8 cellular contexts compared by ENCODE assay signal in genomic region chr2:200964498-200964897, GRCh38. TPM values are rescaled to one million over a fixed set of nuclear protein-coding genes. Genes with fewer than 3 reads are reported as not detected.
DNase-seq lines count a peak whose midpoint lies in the region; ATAC-seq, FAIRE-seq and TF ChIP-seq lines count a peak whose summit lies in the region.

No MANE protein-coding gene starts in this region.

- H3K27me3 ChIP-seq in A673 (replicated peaks; ENCODE audit: insufficient read depth, low read depth, low read length, poor library complexity) (no peaks in the 10 kb centered on the region), GM12878 (replicated peaks in 1 of 2; ENCODE audit: control insufficient read depth in 2 of 2, insufficient read depth in 2 of 2, low read length in 1 of 2) (no peaks in the 10 kb centered on the region), mononuclear cell (ENCODE audit: insufficient read depth, low read length) (no peaks in the 10 kb centered on the region)

- H4K20me1 ChIP-seq in GM12878 (ENCODE audit: control insufficient read depth, insufficient read depth): no peaks in the 10 kb centered on the region

- H3K27ac ChIP-seq in A673 (ENCODE audit: low read depth, low read length, poor library complexity, severe bottlenecking) (peak overlapping the region; percentile 75), GM12878 (ENCODE audit: control insufficient read depth, insufficient read depth) (peak overlapping the region; percentile 67; the same call in 1 of the 2 replicates)

- TF ChIP-seq RAD21 in GM12878 (IDR thresholded peaks at IDR 0.05; ENCODE audit: insufficient read depth, low read depth, low read length): no peak

- H3K4me3 ChIP-seq in A673 (ENCODE audit: low read depth, low read length, poor library complexity, severe bottlenecking): peak overlapping the region; percentile 76
- H3K4me3 ChIP-seq in HFF-Myc (replicated peaks; ENCODE audit: low read depth, low read length): peak overlapping the region; percentile 92
- peak overlapping the region; percentile 99 for H3K4me3 ChIP-seq in GM12878
- H3K4me3 ChIP-seq in mononuclear cell (ENCODE audit: low read length): peak overlapping the region; percentile 61

- no peak for TF ChIP-seq EP300 in GM12878 (IDR thresholded peaks at IDR 0.05; ENCODE audit: borderline replicate concordance in 1 of 2, control insufficient read depth in 1 of 2, low read depth in 2 of 2, low read length in 2 of 2)

- intact Hi-C loops in A673 (cut with micrococcal nuclease; ENCODE audit: unreplicated experiment) (loop anchor here (5.0 kb wide), 1 partner anchor 193 kb away; no protein-coding TSS in a partner anchor), GM12878 (cut with micrococcal nuclease; ENCODE audit: unreplicated experiment) (loop anchor here (5.0 kb wide), 3 partner anchors 153 to 268 kb away; partner anchors contain the start of gene CFLAR), posterior cingulate gyrus (cut with DNase I) (loop anchor here (5.0 kb wide), 1 partner anchor 103 kb away; no protein-coding TSS in a partner anchor)

- H3K36me3 ChIP-seq in A673 (ENCODE audit: insufficient read depth, low read length, poor library complexity, severe bottlenecking) (no peaks in the 10 kb centered on the region), GM12878 (ENCODE audit: control insufficient read depth in 2 of 2, insufficient read depth in 2 of 2, low read length in 1 of 2) (no peaks in the 10 kb centered on the region)

- in situ Hi-C loops in GM12878 (cut with MboI): no loop called here

- POLR2A ChIA-PET in A673 (lab: Charles Lee; ENCODE audit: low non-redundant PET): no interaction called here
- POLR2A ChIA-PET in GM12878 (lab: Charles Lee): interaction anchor here (0.6 to 2.4 kb wide), 10 partner anchors 12 to 177 kb away, joined by 3 to 7 read pairs (median 6); partner anchors contain the start of genes CFLAR, NIF3L1 and PPIL3

- BruUV-seq in A673 (replicated peaks; lab: Mats Ljungman, UMichigan) (TSS peak; percentile 87), GM12878 (replicated peaks; lab: Mats Ljungman, UMichigan) (TSS peak; percentile 86)

- peaks cover 46% of the 10 kb centered on the region for H3K79me2 ChIP-seq in GM12878 (ENCODE audit: control insufficient read depth, insufficient read depth, low read length)

- peak overlapping the region; percentile 94 for H3K4me2 ChIP-seq in GM12878 (ENCODE audit: control insufficient read depth, insufficient read depth)

- no peak for DNase-seq in A673 (ENCODE audit: low spot score)
- DNase-seq in HFF-Myc (ENCODE audit: extremely low read depth, low read depth): no peak
- no peak for DNase-seq in GM12878 (ENCODE audit: low read depth, low spot score)
- DNase-seq in T-helper 9 cell: no peak
- DNase-seq in posterior cingulate gyrus: no peak
- no peak for DNase-seq in D721Med (ENCODE audit: insufficient read length, low spot score)

- peak overlapping the region; percentile 78 for H3K9ac ChIP-seq in GM12878 (ENCODE audit: control insufficient read depth, insufficient read depth, low read length)

- RAD21 ChIA-PET in GM12878 (lab: Charles Lee; ENCODE audit: unreplicated experiment): interaction anchor here (0.8 to 5.5 kb wide), 10 partner anchors 13 to 268 kb away, joined by 3 to 62 read pairs (median 6); no protein-coding TSS in a partner anchor

- FAIRE-seq in GM12878 (lab: Jason Lieb, UNC): no peak
- FAIRE-seq in D721Med (lab: Jason Lieb, UNC): no peak

- ATAC-seq in GM12878 (no peak), GM21576 (IDR thresholded peaks at IDR 0.05; ENCODE audit: unreplicated experiment) (no peak)

- CTCF ChIA-PET in A673 (lab: Charles Lee): no interaction called here
- CTCF ChIA-PET in GM12878 (lab: Yijun Ruan, JAX): interaction anchor here (0.8 to 13.4 kb wide), 13 partner anchors 9 to 268 kb away, joined by 3 to 154 read pairs (median 7); partner anchors contain the start of genes HYCC2 and NDUFB3

- H3K4me1 ChIP-seq in A673 (ENCODE audit: insufficient read depth, low read length, poor library complexity, severe bottlenecking) (peaks cover 28% of the 10 kb centered on the region), GM12878 (ENCODE audit: control insufficient read depth, insufficient read depth, low read length) (peaks cover 5% of the 10 kb centered on the region; the same call in 1 of the 2 replicates), mononuclear cell (ENCODE audit: insufficient read depth, low read length) (peaks cover 47% of the 10 kb centered on the region)

- H3K9me3 ChIP-seq in A673 (ENCODE audit: low read depth, low read length, poor library complexity, severe bottlenecking) (no peaks in the 10 kb centered on the region), GM12878 (replicated peaks; ENCODE audit: control insufficient read depth, insufficient read depth, low read length) (no peaks in the 10 kb centered on the region), mononuclear cell (ENCODE audit: low read depth, low read length) (no peaks in the 10 kb centered on the region)

- H2AFZ ChIP-seq in GM12878 (ENCODE audit: control insufficient read depth, low read depth, low read length): no peak overlapping the region; the same call in 1 of the 2 replicates

- TF ChIP-seq POLR2A in GM12878 (IDR thresholded peaks at IDR 0.05; ENCODE audit: low read depth, low read length): no peak

- WGBS in GM12878 (ENCODE audit: insufficient coverage, insufficient replicate concordance, low lambda C conversion rate, missing lambda C conversion rate): 36% methylated on average over 6 of the region's 6 CpGs

- SMC1A ChIA-PET in GM12878 (lab: Charles Lee; ENCODE audit: uncharacterized antibody, unreplicated experiment): interaction anchor here (1.2 to 6.4 kb wide), 12 partner anchors 8 to 268 kb away, joined by 3 to 80 read pairs (median 6); partner anchors contain the start of genes CASP10 and CFLAR

- TF ChIP-seq CTCF in A673 (conservative IDR thresholded peaks at IDR 0.05; ENCODE audit: low read depth, low read length) (no peak), HFF-Myc (IDR thresholded peaks at IDR 0.05; ENCODE audit: low read depth, low read length, missing control alignments) (no peak), GM12878 (IDR thresholded peaks at IDR 0.05 in 2 of 3, conservative IDR thresholded peaks at IDR 0.05 in 1 of 3; ENCODE audit: control insufficient read depth in 2 of 3, extremely low read depth in 1 of 3, insufficient read depth in 1 of 3, low read depth in 3 of 3, low read length in 3 of 3) (no peak), D721Med (IDR thresholded peaks at IDR 0.05; ENCODE audit: insufficient read depth, missing control alignments) (no peak)

TF ChIP-seq in GM12878, 131 proteins besides CTCF, POLR2A, EP300 and RAD21 (continues in another document):
- no peak for TF ChIP-seq STAT1 (conservative IDR thresholded peaks at IDR 0.05)
- no peak for TF ChIP-seq RELA (IDR thresholded peaks at IDR 0.05; ENCODE audit: borderline replicate concordance, partially characterized antibody)
- TF ChIP-seq LARP7 (IDR thresholded peaks at IDR 0.05): no peak
- TF ChIP-seq ZNF592 (IDR thresholded peaks at IDR 0.05): no peak

RNA-seq across cellular contexts. Expression of gene ORC2, which starts 1.0 kb away (rescaled TPM):
- total RNA-seq in A673 (2021) (48.6 and 56.0 TPM in 2 replicates), GM12878 (2014; rRNA removed) (17.2 and 21.5 TPM in 2 replicates), GM12878 (2014; rRNA removed; fragmentation: Illumina TruSeq; extraction: Trizol) (22.5 and 25.2 TPM in 2 replicates), GM12878 (2021) (33.1 and 36.9 TPM in 2 replicates), mononuclear cell (12.1 TPM)
- 38.5 and 43.8 TPM in 2 replicates for total RNA-seq in GM12878 (2013; cell fraction: nucleolus; rRNA removed)
- polyA plus RNA-seq in GM12878 (2011; ENCODE audit: low read depth): 4.0 TPM
- polyA plus RNA-seq in GM12878 (2011; rRNA removed) (11.5 and 12.9 TPM in 2 replicates), GM12878 (2014; fragmentation: Illumina TruSeq; extraction: Trizol) (20.9 and 26.0 TPM in 2 replicates), GM12878 (2014; fragmentation: Nextera tagmentation; extraction: Ambion mirVana) (1 to 10 TPM; 6.1 to 6.7 TPM), GM12878 (2014; rRNA removed) (11.6 and 14.1 TPM in 2 replicates), GM12878 (2016; fragmentation: Nextera tagmentation; extraction: Ambion mirVana) (10 to 100 TPM; 18.1 to 19.5 TPM)
- polyA plus RNA-seq in GM12878 (2011; cell fraction: cytosol; rRNA removed): 4.3 and 5.9 TPM in 2 replicates
- 11.7 and 18.2 TPM in 2 replicates for polyA plus RNA-seq in GM12878 (2011; cell fraction: nucleus; rRNA removed)
- polyA plus RNA-seq in GM12878 (2012): 6.9 and 11.3 TPM in 2 replicates
- 6.9 and 8.6 TPM in 2 replicates for polyA minus RNA-seq in GM12878 (2011; rRNA and poly(A)+ RNA removed)
- polyA minus RNA-seq in GM12878 (2011; cell fraction: cytosol; rRNA and poly(A)+ RNA removed): 5.2 and 6.8 TPM in 2 replicates
- 7.1 and 11.7 TPM in 2 replicates for polyA minus RNA-seq in GM12878 (2011; cell fraction: nucleus; rRNA and poly(A)+ RNA removed)
